ENCODE assay signal across 8 cellular contexts in the genomic region with DNA sequence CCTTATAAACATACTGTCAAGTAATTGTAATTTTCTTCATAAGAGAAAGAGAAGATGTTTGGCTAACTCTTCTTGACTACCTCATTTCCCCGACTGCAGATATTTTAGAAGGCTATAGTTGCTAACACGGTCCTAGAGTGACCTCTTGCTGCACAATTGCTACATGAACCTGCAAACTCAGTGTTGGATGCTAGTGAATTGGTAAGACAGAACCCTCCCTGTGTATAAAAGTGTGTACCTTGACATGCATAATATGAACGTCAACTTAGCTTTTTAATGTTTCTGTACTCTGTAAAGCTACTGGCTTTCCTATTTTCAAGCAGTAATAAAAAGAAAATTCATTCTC. TPM values are rescaled to one million over a fixed set of nuclear protein-coding genes. Genes with fewer than 3 reads are reported as not detected.
A peak's percentile ranks its signal among the peaks of the same experiment; 100 is the strongest.
DNase-seq lines count a peak whose midpoint lies in the region; ATAC-seq, FAIRE-seq and TF ChIP-seq lines count a peak whose summit lies in the region.

No MANE protein-coding gene starts in this region.

- no peak overlapping the region for H4K91ac ChIP-seq in trophoblast cell (ENCODE audit: low read depth, low read length)

- WGBS in trophoblast cell (ENCODE audit: extremely low coverage, insufficient coverage, insufficient read length) = no CpG with 5 or more reads among the region's 3 CpGs

- no peak overlapping the region for H3K23ac ChIP-seq in trophoblast cell (ENCODE audit: low read length)

- H2AK5ac ChIP-seq in trophoblast cell (ENCODE audit: low read length) = no peak overlapping the region

- peaks cover 2 to 6% of the 10 kb centered on the region in 2 experiments for H3K36me3 ChIP-seq in trophoblast cell (ENCODE audit: control insufficient read depth in 1 of 2, insufficient read depth in 2 of 2, low read length in 2 of 2)

- peak; percentile 86 for ATAC-seq in GM21360 (IDR thresholded peaks at IDR 0.05; ENCODE audit: unreplicated experiment)
- no peak for ATAC-seq in HG03139 (IDR thresholded peaks at IDR 0.05; ENCODE audit: unreplicated experiment)

- peak; percentile 59 for DNase-seq in NB4 (ENCODE audit: low read depth)
- peak; percentile 18 for DNase-seq in astrocyte of the cerebellum (ENCODE audit: low read depth)
- DNase-seq in trophoblast cell = peak; percentile 16 to 63
- no peak for DNase-seq in HTR-8/SVneo (ENCODE audit: insufficient read length, low spot score)
- no peak for DNase-seq in activated T-cell treated with anti-CD3 and anti-CD28 coated beads for 4 hours
- DNase-seq in CD1c-positive myeloid dendritic cell (ENCODE audit: extremely low spot score) = no peak

- no peak overlapping the region for H2BK120ac ChIP-seq in trophoblast cell (ENCODE audit: insufficient read depth, low read length, poor library complexity)

- no peak for FAIRE-seq in HTR-8/SVneo (lab: Jason Lieb, UNC)

- H3K9ac ChIP-seq in trophoblast cell (ENCODE audit: low read length) = no peak overlapping the region

- no peak overlapping the region for H3K27ac ChIP-seq in trophoblast cell (ENCODE audit: low read depth, low read length)

- H3K14ac ChIP-seq in trophoblast cell (ENCODE audit: low read length) = no peak overlapping the region

- H2BK12ac ChIP-seq in trophoblast cell (ENCODE audit: low read length) = no peak overlapping the region

- no peaks in the 10 kb centered on the region for H3K79me2 ChIP-seq in trophoblast cell (ENCODE audit: control insufficient read depth, insufficient read depth, low read length, poor library complexity)

- H2AFZ ChIP-seq in trophoblast cell (ENCODE audit: insufficient read depth, low read length, poor library complexity) = no peak overlapping the region

- no peaks in the 10 kb centered on the region for H3K79me1 ChIP-seq in trophoblast cell (ENCODE audit: low read length)

- no peak overlapping the region for H3K18ac ChIP-seq in trophoblast cell (ENCODE audit: low read length)

- no peak overlapping the region for H3K4me3 ChIP-seq in NB4 (ENCODE audit: low read depth, low read length)
- no peak overlapping the region for H3K4me3 ChIP-seq in astrocyte of the cerebellum (ENCODE audit: low read depth, low read length)
- H3K4me3 ChIP-seq in trophoblast cell (ENCODE audit: low read depth, low read length) = no peak overlapping the region

- TF ChIP-seq CTCF in NB4 (IDR thresholded peaks at IDR 0.05; ENCODE audit: low read depth, low read length) (peak; percentile 38), astrocyte of the cerebellum (IDR thresholded peaks at IDR 0.05; ENCODE audit: low read depth, low read length, missing control alignments) (peak; percentile 47)

- TF ChIP-seq POLR2A in NB4 (IDR thresholded peaks at IDR 0.05; ENCODE audit: extremely low read depth, insufficient read length) = no peak

- H3K9me3 ChIP-seq in trophoblast cell (ENCODE audit: insufficient read depth, low read depth, low read length) = no peaks in the 10 kb centered on the region

- in situ Hi-C loops in astrocyte of the cerebellum (cut with HindIII; ENCODE audit: low sequenced_read_pairs) = no loop called here

- H4K8ac ChIP-seq in trophoblast cell (ENCODE audit: low read depth, low read length) = no peak overlapping the region

- H3K4ac ChIP-seq in trophoblast cell (ENCODE audit: low read depth, low read length) = no peak overlapping the region

- no peak overlapping the region for H3K4me2 ChIP-seq in trophoblast cell (ENCODE audit: low read length)

- H4K12ac ChIP-seq in trophoblast cell (ENCODE audit: low read depth, low read length) = no peak overlapping the region

- H2BK5ac ChIP-seq in trophoblast cell (ENCODE audit: low read depth, low read length, poor library complexity) = no peak overlapping the region

- no peaks in the 10 kb centered on the region for H3K27me3 ChIP-seq in trophoblast cell (ENCODE audit: insufficient read depth, low read length)

- no peaks in the 10 kb centered on the region for H3K4me1 ChIP-seq in trophoblast cell (ENCODE audit: control insufficient read depth in 1 of 2, insufficient read depth in 2 of 2, low read length in 2 of 2)

RNA-seq across cellular contexts. Expression of gene CER1, which starts 46.7 kb away (rescaled TPM):
- polyA plus RNA-seq in trophoblast cell (2013) = 0.22 and 0.23 TPM in 2 replicates

Comparison
In these comparisons a context has a peak if more than half of its experiments do, and no peak if none do; other contexts are left out.
1. DNase-seq: peak in NB4 (single experiment), astrocyte of the cerebellum (single experiment) and trophoblast cell (2 of 2); none in HTR-8/SVneo (single experiment), activated T-cell treated with anti-CD3 and anti-CD28 coated beads for 4 hours (single experiment) and CD1c-positive myeloid dendritic cell (single experiment).